Comparison of ENCODE assay signal across 8 cellular contexts in the genomic region with DNA sequence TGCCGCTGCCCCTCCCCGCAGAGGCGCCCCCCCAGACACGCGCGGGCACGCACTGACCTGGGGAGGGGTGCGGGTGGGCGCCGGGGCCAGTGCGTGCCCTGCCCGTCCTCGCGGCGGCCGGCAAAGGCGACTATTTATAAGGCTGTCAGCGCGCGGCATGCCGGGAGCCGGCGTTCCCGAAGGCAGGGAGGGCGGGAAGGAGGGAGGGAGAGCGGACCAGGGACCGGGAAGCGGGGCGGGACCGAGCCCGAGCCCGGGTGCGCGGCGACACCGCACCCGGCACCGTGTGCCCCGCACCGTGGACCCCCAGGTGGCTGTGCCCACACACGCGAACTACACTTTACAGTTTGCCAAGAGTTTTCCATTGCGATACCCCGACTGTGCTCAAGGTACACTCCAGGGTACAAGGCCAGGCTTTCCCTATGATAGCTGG. TPM values are rescaled to one million over a fixed set of nuclear protein-coding genes. Genes with fewer than 3 reads are reported as not detected.
DNase-seq lines count a peak whose midpoint lies in the region; ATAC-seq and TF ChIP-seq lines count a peak whose summit lies in the region.

A gene with protein sequence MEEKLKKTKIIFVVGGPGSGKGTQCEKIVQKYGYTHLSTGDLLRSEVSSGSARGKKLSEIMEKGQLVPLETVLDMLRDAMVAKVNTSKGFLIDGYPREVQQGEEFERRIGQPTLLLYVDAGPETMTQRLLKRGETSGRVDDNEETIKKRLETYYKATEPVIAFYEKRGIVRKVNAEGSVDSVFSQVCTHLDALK (minus strand): TSS at position 110 of the 433 bp plus-strand sequence. CDS start 3,058 bp downstream, outside the sequence.

- no peak within 1 kb of the TSS for H3K4me3 ChIP-seq in CD8-positive, alpha-beta memory T cell (ENCODE audit: low read length)
- H3K4me3 ChIP-seq in WERI-Rb-1 (ENCODE audit: low read depth, low read length) (peak within 1 kb of the TSS; percentile 76), fibroblast of pulmonary artery (replicated peaks; ENCODE audit: low read depth, low read length) (peak within 1 kb of the TSS; percentile 60), uterus (peak within 1 kb of the TSS; percentile 44 to 62)

- H3K4me1 Mint-ChIP-seq in CD8-positive, alpha-beta memory T cell, result peaks cover 2 to 17% (median 4%) of the 10 kb centered on the region in 3 donors

- H3K4me3 Mint-ChIP-seq in CD8-positive, alpha-beta memory T cell, result peak within 1 kb of the TSS in 4 of 7 donors; percentile 26 to 51 (median 38)

- peaks cover 1 to 6% (median 4%) of the 10 kb centered on the region in 3 donors for H3K36me3 Mint-ChIP-seq in CD8-positive, alpha-beta memory T cell

- peaks cover 5% of the 10 kb centered on the region for H3K4me1 ChIP-seq in CD8-positive, alpha-beta memory T cell (ENCODE audit: insufficient read depth, low read length)
- H3K4me1 ChIP-seq in uterus, result peaks cover 0 to 34% of the 10 kb centered on the region in 2 donors

- H3K27ac ChIP-seq in CD8-positive, alpha-beta memory T cell (ENCODE audit: low read depth, low read length), result no peak within 1 kb of the TSS
- H3K27ac ChIP-seq in WERI-Rb-1 (peak within 1 kb of the TSS; percentile 79), uterus (peak within 1 kb of the TSS; percentile 65 to 67)

- CTCF ChIA-PET in CD8-positive, alpha-beta memory T cell (lab: Charles Lee), result interaction anchor here (1.6 to 1.7 kb wide), 2 partner anchors 10 to 143 kb away, joined by 3 to 5 read pairs; a partner anchor contains a TSS

- peak within 1 kb of the TSS in 1 of 8 donors; percentile 88 for H3K27ac Mint-ChIP-seq in CD8-positive, alpha-beta memory T cell

- POLR2A ChIA-PET in CD8-positive, alpha-beta memory T cell (lab: Charles Lee), result no interaction called here

- ATAC-seq in GM18502 (IDR thresholded peaks at IDR 0.05; ENCODE audit: poor library complexity, unreplicated experiment), result no peak
- ATAC-seq in GM21390 (IDR thresholded peaks at IDR 0.05; ENCODE audit: unreplicated experiment), result no peak

- peak; percentile 43 to 56 for TF ChIP-seq POLR2A in uterus (IDR thresholded peaks at IDR 0.05)

- H3K27me3 ChIP-seq in CD8-positive, alpha-beta memory T cell (ENCODE audit: insufficient read depth, low read length, poor library complexity, severe bottlenecking), result no peaks in the 10 kb centered on the region
- H3K27me3 ChIP-seq in WERI-Rb-1 (ENCODE audit: insufficient read depth, low read depth, severe bottlenecking) (no peaks in the 10 kb centered on the region), uterus (no peaks in the 10 kb centered on the region)

- intact Hi-C loops in uterus (cut with DNase I; ENCODE audit: low total_unique reads), result no loop called here

- DNase-seq in CD8-positive, alpha-beta memory T cell, result no peak
- DNase-seq in LoVo (ENCODE audit: low spot score) (peak; percentile 75), WERI-Rb-1 (peak; percentile 91), fibroblast of pulmonary artery (ENCODE audit: low read depth) (peak; percentile 54), myocyte (ENCODE audit: low read depth) (peak; percentile 84), uterus (peak; percentile 76 to 78)

- H3K9me3 ChIP-seq in CD8-positive, alpha-beta memory T cell (ENCODE audit: low read length), result no peaks in the 10 kb centered on the region
- H3K9me3 ChIP-seq in WERI-Rb-1 (ENCODE audit: severe bottlenecking) (no peaks in the 10 kb centered on the region), uterus (no peaks in the 10 kb centered on the region)

- no peaks in the 10 kb centered on the region for H3K36me3 ChIP-seq in CD8-positive, alpha-beta memory T cell (ENCODE audit: insufficient read depth, low read length)
- H3K36me3 ChIP-seq in WERI-Rb-1 (peaks cover 20% of the 10 kb centered on the region), uterus (no peaks in the 10 kb centered on the region)

- no peaks in the 10 kb centered on the region for H3K9me3 Mint-ChIP-seq in CD8-positive, alpha-beta memory T cell

- no peak for TF ChIP-seq CTCF in WERI-Rb-1 (IDR thresholded peaks at IDR 0.05; ENCODE audit: low read depth, low read length)
- no peak for TF ChIP-seq CTCF in fibroblast of pulmonary artery (IDR thresholded peaks at IDR 0.05; ENCODE audit: low read length, missing control alignments)
- TF ChIP-seq CTCF in uterus (IDR thresholded peaks at IDR 0.05), result no peak

- H3K27me3 Mint-ChIP-seq in CD8-positive, alpha-beta memory T cell, result peaks cover 0 to 5% of the 10 kb centered on the region in 2 donors

RNA-seq across cellular contexts. Expression of the gene that starts here (rescaled TPM):
- total RNA-seq in CD8-positive, alpha-beta memory T cell, result 10 to 100 TPM; 15.8 to 20.0 TPM
- polyA plus RNA-seq in CD8-positive, alpha-beta memory T cell, result 0.23 TPM
- 611 and 777 TPM in 2 replicates for total RNA-seq in myocyte
- polyA plus RNA-seq in myocyte (2012), result 432 TPM
- 10 to 100 TPM in 2 of 4 donors, 1 to 10 TPM in 2; 6.1 to 54.3 (median 15.7) TPM for total RNA-seq in uterus

Comparison
In these comparisons a context has a peak if more than half of its experiments do, and no peak if none do; other contexts are left out.
1. RNA of the gene that starts here (total RNA-seq): 611 to 777 TPM in myocyte; 6.1 to 54.3 TPM in uterus and 15.8 to 20.0 TPM in CD8-positive, alpha-beta memory T cell; every median in the first group is over 10 times any median in the second.
2. DNase-seq: peak in LoVo (single experiment), WERI-Rb-1 (single experiment), fibroblast of pulmonary artery (single experiment), myocyte (single experiment) and uterus (2 of 2); none in CD8-positive, alpha-beta memory T cell (0 of 5).